8 cellular contexts compared by ENCODE assay signal in the genomic region with DNA sequence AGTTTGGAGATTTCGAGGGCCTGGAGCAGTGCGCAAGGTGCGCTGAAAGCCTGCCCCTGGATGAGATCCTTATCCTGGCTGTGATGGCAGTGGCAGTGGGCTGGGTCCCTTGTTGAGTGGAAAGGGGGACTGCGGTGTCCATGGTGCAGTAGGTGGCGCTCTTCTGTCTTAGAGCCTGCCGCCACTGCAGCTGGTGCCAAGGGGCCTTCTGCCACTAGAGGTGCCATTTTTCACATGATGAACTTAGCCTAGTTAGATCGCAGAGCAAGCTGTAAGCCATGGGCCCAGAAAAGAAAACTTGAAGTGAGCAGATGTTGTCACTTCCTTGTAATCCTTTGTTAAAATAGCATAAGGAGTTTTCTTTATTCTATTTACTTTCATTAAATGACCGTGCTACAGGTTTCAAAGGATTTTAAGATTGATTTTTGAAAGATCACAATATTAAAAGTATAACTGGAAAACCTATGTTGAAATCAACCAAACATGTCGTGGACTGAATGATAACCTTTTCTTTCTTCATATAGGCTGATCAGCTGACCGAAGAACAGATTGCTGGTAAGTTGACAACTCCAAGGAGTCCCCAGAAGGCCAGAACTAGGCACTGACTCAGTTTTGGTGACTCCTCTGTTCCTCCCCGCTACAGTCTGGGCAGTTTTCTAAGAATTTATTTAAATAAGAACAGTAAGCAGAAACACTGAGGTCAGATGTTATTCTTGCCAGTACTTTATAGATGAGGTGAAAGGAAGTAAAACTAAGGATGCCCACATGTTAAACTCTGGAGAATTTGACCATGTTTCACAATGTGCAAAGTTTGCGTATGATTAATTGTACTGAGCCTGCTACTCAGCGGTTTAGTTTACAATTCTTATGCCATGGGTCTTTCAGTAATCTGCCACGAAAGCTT. TPM values are rescaled to one million over a fixed set of nuclear protein-coding genes. Genes with fewer than 3 reads are reported as not detected.
DNase-seq lines count a peak whose midpoint lies in the region; ATAC-seq and TF ChIP-seq lines count a peak whose summit lies in the region.

No MANE protein-coding gene starts in this region.

- peaks cover 3% of the 10 kb centered on the region for H3K4me1 ChIP-seq in cardiac muscle cell (ENCODE audit: low read depth)
- H3K4me1 ChIP-seq in transverse colon = peaks cover 6 to 56% (median 39%) of the 10 kb centered on the region in 4 donors

- H3K9me3 ChIP-seq in SU-DHL-6 (ENCODE audit: insufficient read depth, low read length) = no peaks in the 10 kb centered on the region
- no peaks in the 10 kb centered on the region for H3K9me3 ChIP-seq in cardiac muscle cell (ENCODE audit: low read depth)
- no peaks in the 10 kb centered on the region for H3K9me3 ChIP-seq in transverse colon

- TF ChIP-seq POLR2A in transverse colon (IDR thresholded peaks at IDR 0.05) = no peak

- no peaks in the 10 kb centered on the region for H3K9me3 Mint-ChIP-seq in activated naive CD8-positive, alpha-beta T cell treated with anti-CD3 and anti-CD28 coated beads, Interleukin-2, amount 10 ng/mL, durations not matched to agents 7 days and 5 days

- H3K4me1 Mint-ChIP-seq in activated naive CD8-positive, alpha-beta T cell treated with anti-CD3 and anti-CD28 coated beads, Interleukin-2, amount 10 ng/mL, durations not matched to agents 7 days and 5 days = peaks cover 51% of the 10 kb centered on the region

- ATAC-seq in HG02623 (IDR thresholded peaks at IDR 0.05; ENCODE audit: unreplicated experiment) = peak; percentile 41
- ATAC-seq in activated naive CD8-positive, alpha-beta T cell treated with anti-CD3 and anti-CD28 coated beads, Interleukin-2, amount 10 ng/mL, durations not matched to agents 7 days and 5 days (ENCODE audit: low read depth) = peak; percentile 35

- H3K4me3 ChIP-seq in SU-DHL-6 (ENCODE audit: insufficient read depth, low read length, poor library complexity, severe bottlenecking) (no peak overlapping the region), cardiac muscle cell (no peak overlapping the region), transverse colon (peak overlapping the region in 3 of 4 donors; percentile 59 to 97 (median 95))

- no peaks in the 10 kb centered on the region for H3K9me2 ChIP-seq in SU-DHL-6 (replicated peaks; ENCODE audit: insufficient read depth, low read length)

- no peaks in the 10 kb centered on the region for H3K27me3 ChIP-seq in SU-DHL-6 (ENCODE audit: low read length)
- no peaks in the 10 kb centered on the region for H3K27me3 ChIP-seq in cardiac muscle cell
- H3K27me3 ChIP-seq in transverse colon = no peaks in the 10 kb centered on the region

- peak overlapping the region; percentile 69 for H3K4me2 ChIP-seq in SU-DHL-6 (ENCODE audit: low read depth, low read length, poor library complexity, severe bottlenecking)

- H3K27ac Mint-ChIP-seq in activated naive CD8-positive, alpha-beta T cell treated with anti-CD3 and anti-CD28 coated beads, Interleukin-2, amount 10 ng/mL, durations not matched to agents 7 days and 5 days = peak overlapping the region; percentile 98

- H3K27ac ChIP-seq in SU-DHL-6 (ENCODE audit: low read depth, low read length) (no peak overlapping the region), cardiac muscle cell (no peak overlapping the region), transverse colon (peak overlapping the region; percentile 91 to 99 (median 96))

- TF ChIP-seq EP300 in transverse colon (IDR thresholded peaks at IDR 0.05; ENCODE audit: low read depth) = no peak

- POLR2A ChIA-PET in activated naive CD8-positive, alpha-beta T cell treated with anti-CD3 and anti-CD28 coated beads, Interleukin-2, amount 10 ng/mL, durations not matched to agents 7 days and 5 days (lab: Charles Lee) = interaction anchor here (0.7 to 10.1 kb wide), 5 partner anchors 10 to 120 kb away, joined by 3 to 386 read pairs (median 3); no protein-coding TSS in a partner anchor

- H3K9ac ChIP-seq in SU-DHL-6 (ENCODE audit: low read length) = peak overlapping the region; percentile 79

- peaks cover 21% of the 10 kb centered on the region for H3F3A ChIP-seq in SU-DHL-6 (ENCODE audit: insufficient read depth)

- intact Hi-C loops in posterior cingulate gyrus (cut with DNase I) (loop anchor here (1.0 to 5.0 kb wide), 8 partner anchors 67 to 501 kb away; a partner anchor contains a TSS), transverse colon (cut with DNase I; ENCODE audit: low total_unique reads) (loop anchor here (2.0 to 10.0 kb wide), 3 partner anchors 245 to 355 kb away; no protein-coding TSS in a partner anchor)

- no peak overlapping the region for H2AFZ ChIP-seq in SU-DHL-6 (ENCODE audit: low read depth, low read length, severe bottlenecking)

- H3K4me3 Mint-ChIP-seq in activated naive CD8-positive, alpha-beta T cell treated with anti-CD3 and anti-CD28 coated beads, Interleukin-2, amount 10 ng/mL, durations not matched to agents 7 days and 5 days = peak overlapping the region; percentile 96

- peaks cover 30% of the 10 kb centered on the region for H3K79me2 ChIP-seq in SU-DHL-6 (ENCODE audit: insufficient read depth, low read length)

- peaks cover 54% of the 10 kb centered on the region for H3K36me3 Mint-ChIP-seq in activated naive CD8-positive, alpha-beta T cell treated with anti-CD3 and anti-CD28 coated beads, Interleukin-2, amount 10 ng/mL, durations not matched to agents 7 days and 5 days

- H3K27me3 Mint-ChIP-seq in activated naive CD8-positive, alpha-beta T cell treated with anti-CD3 and anti-CD28 coated beads, Interleukin-2, amount 10 ng/mL, durations not matched to agents 7 days and 5 days = no peaks in the 10 kb centered on the region

- TF ChIP-seq CTCF in GM12801 (IDR thresholded peaks at IDR 0.05; ENCODE audit: extremely low read depth, insufficient read length) = peak; percentile 95
- peak; percentile 100 for TF ChIP-seq CTCF in SU-DHL-6 (IDR thresholded peaks at IDR 0.05; ENCODE audit: insufficient read depth, low read length, poor library complexity, severe bottlenecking)
- TF ChIP-seq CTCF in cardiac muscle cell (IDR thresholded peaks at IDR 0.05; ENCODE audit: low read depth, low read length) = peak; percentile 100
- TF ChIP-seq CTCF in transverse colon (IDR thresholded peaks at IDR 0.05) = peak; percentile 98 to 100 (median 99)

- 27 to 50% methylated on average over 7 to 14 of the region's 14 CpGs for WGBS in transverse colon (ENCODE audit: low coverage in 1 of 2), 2 donors

- H3K36me3 ChIP-seq in SU-DHL-6 (ENCODE audit: low read length) = peaks cover 46% of the 10 kb centered on the region
- peaks cover 38% of the 10 kb centered on the region for H3K36me3 ChIP-seq in cardiac muscle cell
- peaks cover 0 to 45% (median 29%) of the 10 kb centered on the region in 4 donors for H3K36me3 ChIP-seq in transverse colon

- peaks cover 22% of the 10 kb centered on the region for H4K20me1 ChIP-seq in SU-DHL-6 (ENCODE audit: low read depth, low read length)

- peak; percentile 95 for DNase-seq in NCI-H1105 treated with DMSO at 0.1 percent for 48 hours (lab: John Stamatoyannopoulos, UW)
- peak; percentile 76 for DNase-seq in activated naive CD8-positive, alpha-beta T cell treated with anti-CD3 and anti-CD28 coated beads, Interleukin-2, amount 10 ng/mL, durations not matched to agents 7 days and 5 days
- DNase-seq in cardiac muscle cell (ENCODE audit: low read depth in 1 of 2, low spot score in 1 of 2) = peak; percentile 93 to 94
- DNase-seq in posterior cingulate gyrus = peak; percentile 84 to 98 (median 90)
- DNase-seq in transverse colon = peak; percentile 92

- in situ Hi-C loops in transverse colon (cut with MboI; ENCODE audit: low pct_ligation_motif_present in 1 of 4, low pct_unique_long_range_greater_than_20kb in 1 of 4, low sequenced_read_pairs in 3 of 4) = loop anchor here in 3 of 4 donors (10.0 to 25.0 kb wide), 2 partner anchors 288 to 295 kb away; no protein-coding TSS in a partner anchor

RNA-seq across cellular contexts. Expression of a gene that starts 3.0 kb away (rescaled TPM):
- 100 to 1,000 TPM; 682 to 687 TPM for total RNA-seq in activated naive CD8-positive, alpha-beta T cell treated with anti-CD3 and anti-CD28 coated beads, Interleukin-2, amount 10 ng/mL, durations not matched to agents 7 days and 5 days
- total RNA-seq in cardiac muscle cell = 65.6 and 74.6 TPM in 2 replicates
- 174 and 236 TPM in 2 replicates for polyA plus RNA-seq in cardiac muscle cell
- total RNA-seq in transverse colon = 1,000 to 10,000 TPM in 1 of 4 donors, 100 to 1,000 TPM in 3; 297 to 1,199 (median 723) TPM

Comparison
In these comparisons a context has a peak if more than half of its experiments do, and no peak if none do; other contexts are left out.
1. H3K27ac ChIP-seq: peak in transverse colon (4 of 4); none in SU-DHL-6 (single experiment) and cardiac muscle cell (single experiment).
2. H3K4me3 ChIP-seq: peak in transverse colon (3 of 4); none in SU-DHL-6 (single experiment) and cardiac muscle cell (single experiment).
3. Peak in every context shown above with its lines, with median percentiles within 50 percentile points of each other: CTCF ChIP-seq and DNase-seq.